In genomic region chr18:45324489-45325111, GRCh38 we compare ENCODE assay signal across 10 cellular contexts.
A peak's percentile ranks its signal among the peaks of the same experiment; 100 is the strongest.
DNase-seq lines count a peak whose midpoint lies in the region; ATAC-seq and TF ChIP-seq lines count a peak whose summit lies in the region.
"Had no signal": no experiment of that assay in that cellular context is flagged by ENCODE, and none has a peak within 500 bp of the region (broad histone marks: within the 10 kb centered on the region; RNA-seq: fewer than 3 reads in every experiment).

No MANE protein-coding gene starts in this region.

- peak; percentile 87 for ATAC-seq in GM23338
- ATAC-seq in T-cell (replicated peaks in 1 of 4), result no peak
- ATAC-seq: K562 had no signal

- DNase-seq in GM23338 (ENCODE audit: low spot score) (peak; percentile 38), RWPE1 (ENCODE audit: low spot score) (peak; percentile 22), right atrium auricular region (ENCODE audit: low spot score) (peak; percentile 89), retina (peak; percentile 30), RKO (ENCODE audit: low spot score) (no peak), T-cell (no peak)
- DNase-seq in activated CD4-positive, alpha-beta T cell treated with anti-CD3 and anti-CD28 coated beads for 4 hours, result no peak
- DNase-seq in activated CD4-positive, alpha-beta T cell treated with anti-CD3 and anti-CD28 coated beads, Interleukin-2, amount 50 U/mL, for 4 hours, result no peak

- no peaks in the 10 kb centered on the region for H4K20me1 ChIP-seq in GM23338 (replicated peaks; ENCODE audit: insufficient read depth)

- H3K9me2 ChIP-seq in GM23338 (ENCODE audit: insufficient read depth), result peaks cover 10% of the 10 kb centered on the region; the same call in 1 of the 2 replicates

- peaks cover 22% of the 10 kb centered on the region for H3K4me1 Mint-ChIP-seq in GM23338
- H3K4me1 Mint-ChIP-seq in T-cell, result no peaks in the 10 kb centered on the region

- H3K36me3 ChIP-seq in GM23338 (ENCODE audit: insufficient read depth) (no peaks in the 10 kb centered on the region), right atrium auricular region (no peaks in the 10 kb centered on the region)
- H3K36me3 ChIP-seq: cardiac muscle cell had no signal

- no peaks in the 10 kb centered on the region for H3K9me3 ChIP-seq in right atrium auricular region

- H3K4me2 ChIP-seq in GM23338, result peak overlapping the region; percentile 21; the same call in 1 of the 2 replicates

- H3K27ac Mint-ChIP-seq in GM23338, result peak overlapping the region; percentile 51; the same call in 1 of the 2 replicates
- H3K27ac Mint-ChIP-seq in T-cell, result no peak overlapping the region

- POLR2A ChIA-PET in RWPE1 (lab: Yijun Ruan, JAX; ENCODE audit: low non-redundant PET) (no interaction called here), T-cell (lab: Charles Lee) (no interaction called here)

- H3K4me1 ChIP-seq in GM23338 (ENCODE audit: insufficient read depth), result peaks cover 20% of the 10 kb centered on the region
- peaks cover 0 to 19% of the 10 kb centered on the region in 2 donors for H3K4me1 ChIP-seq in right atrium auricular region

- H3K27me3 Mint-ChIP-seq in GM23338 (ENCODE audit: insufficient read depth, low read depth, poor library complexity) (no peaks in the 10 kb centered on the region), T-cell (peaks cover 3 to 13% of the 10 kb centered on the region in 2 donors)

- no peak overlapping the region for H3K27ac ChIP-seq in GM23338 (ENCODE audit: low read depth)
- peak overlapping the region; percentile 79 for H3K27ac ChIP-seq in RWPE1
- peak overlapping the region in 1 of 2 donors; percentile 58 for H3K27ac ChIP-seq in right atrium auricular region
- H3K27ac ChIP-seq: cardiac muscle cell had no signal

- H3K27me3 ChIP-seq in GM23338 (ENCODE audit: insufficient read depth) (no peaks in the 10 kb centered on the region), right atrium auricular region (no peaks in the 10 kb centered on the region)
- H3K27me3 ChIP-seq: cardiac muscle cell had no signal

- no peak for TF ChIP-seq CTCF in GM23338 (conservative IDR thresholded peaks at IDR 0.05; ENCODE audit: low read depth in 2 of 2)
- no peak for TF ChIP-seq CTCF in RWPE1 (conservative IDR thresholded peaks at IDR 0.05; ENCODE audit: low read depth)
- TF ChIP-seq CTCF in right atrium auricular region (IDR thresholded peaks at IDR 0.05), result no peak

- CTCF ChIA-PET in RWPE1 (lab: Yijun Ruan, JAX) (interaction anchor here (0.5 kb wide), 1 partner anchor 539 kb away, joined by 4 read pairs; no protein-coding TSS in a partner anchor), T-cell (lab: Charles Lee) (interaction anchor here in 1 of 2 donors (0.6 kb wide), 1 partner anchor 1703 kb away, joined by 3 read pairs; no protein-coding TSS in a partner anchor)

- H3K36me3 Mint-ChIP-seq in GM23338 (ENCODE audit: low read depth) (no peaks in the 10 kb centered on the region), T-cell (no peaks in the 10 kb centered on the region)

- peak overlapping the region; percentile 81 for H2AFZ ChIP-seq in GM23338

- H3F3A ChIP-seq in GM23338 (replicated peaks; ENCODE audit: low read depth), result no peaks in the 10 kb centered on the region

- H3K4me3 Mint-ChIP-seq in GM23338 (no peak overlapping the region), T-cell (no peak overlapping the region)

- no peak overlapping the region for H3K4me3 ChIP-seq in GM23338
- no peak overlapping the region for H3K4me3 ChIP-seq in right atrium auricular region
- H3K4me3 ChIP-seq: cardiac muscle cell, K562 had no signal

- no peaks in the 10 kb centered on the region for H3K79me2 ChIP-seq in GM23338 (replicated peaks; ENCODE audit: insufficient read depth)

- H3K9me3 Mint-ChIP-seq in GM23338 (no peaks in the 10 kb centered on the region), T-cell (peaks cover 0 to 4% (median 0%) of the 10 kb centered on the region in 3 donors)

TF ChIP-seq in GM23338, 12 proteins besides CTCF, POLR2A, EP300 and RAD21 (continues in another document):
- TF ChIP-seq NANOG (IDR thresholded peaks at IDR 0.05; ENCODE audit: borderline replicate concordance) (no peak), ZNF462 (CRISPR knock-in tag; IDR thresholded peaks at IDR 0.05) (no peak), ZNF331 (CRISPR knock-in tag; IDR thresholded peaks at IDR 0.05; ENCODE audit: low read depth) (no peak), POLR2AphosphoS5 (IDR thresholded peaks at IDR 0.05; ENCODE audit: low read depth) (no peak), JUNB (IDR thresholded peaks at IDR 0.05; ENCODE audit: unreplicated experiment) (no peak), ETS1 (IDR thresholded peaks at IDR 0.05) (no peak), EZH2 (IDR thresholded peaks at IDR 0.05; ENCODE audit: low read depth, unreplicated experiment) (no peak)

Comparison
In these comparisons a context has a peak if more than half of its experiments do, and no peak if none do; other contexts are left out.
1. DNase-seq: peak in GM23338 (single experiment), RWPE1 (single experiment), right atrium auricular region (single experiment) and retina (single experiment); none in activated CD4-positive, alpha-beta T cell treated with anti-CD3 and anti-CD28 coated beads for 4 hours (0 of 2), RKO (single experiment), T-cell (0 of 34) and activated CD4-positive, alpha-beta T cell treated with anti-CD3 and anti-CD28 coated beads, Interleukin-2, amount 50 U/mL, for 4 hours (0 of 2).